ENCODE assay signal across 8 cellular contexts in the genomic region with DNA sequence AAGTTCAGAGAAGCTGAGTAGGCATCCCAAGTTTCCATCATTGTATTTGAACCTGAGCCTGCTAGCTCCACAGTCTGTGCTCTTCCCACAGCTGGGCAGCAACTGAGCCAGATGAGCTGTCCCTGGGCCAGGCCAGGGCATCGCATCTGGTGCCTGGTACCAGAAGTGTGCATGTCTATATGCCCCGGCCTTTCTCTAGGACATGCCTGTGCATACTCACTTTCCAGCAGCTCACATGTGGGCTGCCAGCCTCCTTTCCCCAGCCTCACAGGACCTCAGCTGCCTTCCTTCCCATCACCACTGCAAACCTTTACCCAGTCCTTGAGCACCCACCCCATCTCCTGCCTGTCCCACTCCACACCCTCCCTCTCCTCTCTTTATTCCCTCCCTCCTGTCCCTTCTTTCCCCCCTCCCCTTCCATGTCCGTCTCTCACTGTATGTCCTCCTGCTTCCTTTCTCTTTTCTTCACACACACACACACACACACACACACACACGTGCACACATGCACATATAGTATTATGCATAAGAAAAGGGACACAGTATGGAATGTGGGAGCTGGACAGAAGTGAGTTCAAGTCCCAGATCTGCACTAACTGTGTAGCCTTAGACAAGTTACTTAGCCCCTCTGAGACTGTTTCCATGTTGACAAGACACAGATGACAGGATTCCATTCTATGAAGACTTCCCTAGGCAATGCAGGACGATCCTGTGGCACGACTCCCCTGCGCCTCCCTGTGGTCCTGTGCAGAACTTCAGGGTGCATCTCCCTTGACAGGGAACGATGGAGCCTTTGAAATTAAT. TPM values are rescaled to one million over a fixed set of nuclear protein-coding genes. Genes with fewer than 3 reads are reported as not detected.
DNase-seq lines count a peak whose midpoint lies in the region; ATAC-seq and TF ChIP-seq lines count a peak whose summit lies in the region.

No MANE protein-coding gene starts in this region.

- intact Hi-C loops in heart left ventricle (cut with DNase I): loop anchor here in 3 of 10 donors (5.0 kb wide), 1 partner anchor 58 kb away; no protein-coding TSS in a partner anchor

- no peak overlapping the region for H3K4me3 ChIP-seq in heart left ventricle
- H3K4me3 ChIP-seq in retinal pigment epithelial cell (ENCODE audit: low read length): no peak overlapping the region

- no peaks in the 10 kb centered on the region for H3K9me3 ChIP-seq in heart left ventricle

- H3K36me3 Mint-ChIP-seq in activated naive CD4-positive, alpha-beta T cell treated with anti-CD3 and anti-CD28 coated beads, Interleukin-2, amount 10 ng/mL, durations not matched to agents 7 days and 5 days: no peaks in the 10 kb centered on the region

- in situ Hi-C loops in SK-MEL-5 (cut with HindIII; ENCODE audit: low pct_unique_long_range_greater_than_20kb, low sequenced_read_pairs): no loop called here

- ATAC-seq in GM21423 (IDR thresholded peaks at IDR 0.05; ENCODE audit: unreplicated experiment) (peak; percentile 72), heart left ventricle (peak; percentile 68 to 78 (median 76))

- TF ChIP-seq CTCF in heart left ventricle (IDR thresholded peaks at IDR 0.05) (peak; percentile 50 to 70 (median 61)), retinal pigment epithelial cell (conservative IDR thresholded peaks at IDR 0.05; ENCODE audit: low read depth, low read length) (peak; percentile 95)

- no peaks in the 10 kb centered on the region for H3K9me3 Mint-ChIP-seq in activated naive CD4-positive, alpha-beta T cell treated with anti-CD3 and anti-CD28 coated beads, Interleukin-2, amount 10 ng/mL, durations not matched to agents 7 days and 5 days

- H3K4me1 ChIP-seq in heart left ventricle: no peaks in the 10 kb centered on the region

- CTCF ChIA-PET in activated naive CD4-positive, alpha-beta T cell treated with anti-CD3 and anti-CD28 coated beads, Interleukin-2, amount 10 ng/mL, durations not matched to agents 7 days and 5 days (lab: Charles Lee): interaction anchor here (0.5 to 8.0 kb wide), 17 partner anchors 8 to 145 kb away, joined by 3 to 146 read pairs (median 4); no protein-coding TSS in a partner anchor

- H3K27me3 ChIP-seq in heart left ventricle: peaks cover 0 to 15% (median 0%) of the 10 kb centered on the region in 9 donors

- TF ChIP-seq POLR2A in heart left ventricle (IDR thresholded peaks at IDR 0.05): no peak

- H3K36me3 ChIP-seq in heart left ventricle: no peaks in the 10 kb centered on the region

- DNase-seq in EH (ENCODE audit: low read depth) (peak; percentile 47), HT1080 (ENCODE audit: low read depth) (peak; percentile 52), SK-MEL-5 (ENCODE audit: low read depth, low spot score) (peak; percentile 71), heart left ventricle (peak in 4 of 5 donors; percentile 38 to 75 (median 50)), retinal pigment epithelial cell (ENCODE audit: low read depth) (no peak), middle frontal gyrus (ENCODE audit: extremely low spot score, low spot score) (no peak)
- peak; percentile 84 for DNase-seq in activated naive CD4-positive, alpha-beta T cell treated with anti-CD3 and anti-CD28 coated beads, Interleukin-2, amount 10 ng/mL, durations not matched to agents 7 days and 5 days

- H3K27me3 Mint-ChIP-seq in activated naive CD4-positive, alpha-beta T cell treated with anti-CD3 and anti-CD28 coated beads, Interleukin-2, amount 10 ng/mL, durations not matched to agents 7 days and 5 days: peaks cover 20% of the 10 kb centered on the region

- no peak overlapping the region for H3K4me3 Mint-ChIP-seq in activated naive CD4-positive, alpha-beta T cell treated with anti-CD3 and anti-CD28 coated beads, Interleukin-2, amount 10 ng/mL, durations not matched to agents 7 days and 5 days

- no peak overlapping the region for H3K27ac ChIP-seq in heart left ventricle

- WGBS in heart left ventricle, 4 donors: 32 to 38% (median 33%) methylated on average over 8 of the region's 8 CpGs

- no peaks in the 10 kb centered on the region for H3K4me1 Mint-ChIP-seq in activated naive CD4-positive, alpha-beta T cell treated with anti-CD3 and anti-CD28 coated beads, Interleukin-2, amount 10 ng/mL, durations not matched to agents 7 days and 5 days

- no peak overlapping the region for H3K27ac Mint-ChIP-seq in activated naive CD4-positive, alpha-beta T cell treated with anti-CD3 and anti-CD28 coated beads, Interleukin-2, amount 10 ng/mL, durations not matched to agents 7 days and 5 days

RNA-seq across cellular contexts. Expression of gene CDHR1, which starts 10.9 kb away (rescaled TPM):
- not detected in 2 replicates for total RNA-seq in HT1080 (2014; rRNA removed; shearing (Covaris generic))
- not detected in 2 replicates for polyA plus RNA-seq in HT1080 (2015; cell fraction: cytosol; rRNA removed)
- not detected in 2 replicates for polyA plus RNA-seq in HT1080 (2015; cell fraction: nucleus; rRNA removed)
- total RNA-seq in SK-MEL-5 (2014; rRNA removed; shearing (Covaris generic)): not detected in 2 replicates
- polyA plus RNA-seq in SK-MEL-5 (2015; cell fraction: cytosol; rRNA removed): 0.44 TPM in 1 of 2 replicates, not detected in the other
- 0.09 TPM in 1 of 2 replicates, not detected in the other for polyA plus RNA-seq in SK-MEL-5 (2015; cell fraction: nucleus; rRNA removed)
- total RNA-seq in heart left ventricle: 1 to 10 TPM in 2 of 9 donors, under 1 TPM in 6, not detected in 1; 0.14 to 1.3 (median 0.43) TPM
- polyA plus RNA-seq in heart left ventricle: under 1 TPM; 0.07 to 0.11 TPM

RNA-seq across cellular contexts. Expression of gene LRIT2, which starts 20.1 kb away (rescaled TPM):
- total RNA-seq in HT1080 (2014; rRNA removed; shearing (Covaris generic)): not detected in 2 replicates
- polyA plus RNA-seq in HT1080 (2015; cell fraction: cytosol; rRNA removed): not detected in 2 replicates
- not detected in 2 replicates for polyA plus RNA-seq in HT1080 (2015; cell fraction: nucleus; rRNA removed)
- not detected in 2 replicates for total RNA-seq in SK-MEL-5 (2014; rRNA removed; shearing (Covaris generic))
- polyA plus RNA-seq in SK-MEL-5 (2015; cell fraction: cytosol; rRNA removed): not detected in 2 replicates
- polyA plus RNA-seq in SK-MEL-5 (2015; cell fraction: nucleus; rRNA removed): not detected in 2 replicates
- not detected for total RNA-seq in heart left ventricle
- polyA plus RNA-seq in heart left ventricle: not detected

RNA-seq across cellular contexts. Expression of gene GPR15LG, which starts 31.6 kb away (rescaled TPM):
- not detected in 2 replicates for total RNA-seq in HT1080 (2014; rRNA removed; shearing (Covaris generic))
- not detected in 2 replicates for polyA plus RNA-seq in HT1080 (2015; cell fraction: cytosol; rRNA removed)
- polyA plus RNA-seq in HT1080 (2015; cell fraction: nucleus; rRNA removed): not detected in 2 replicates
- total RNA-seq in SK-MEL-5 (2014; rRNA removed; shearing (Covaris generic)): not detected in 2 replicates
- not detected in 2 replicates for polyA plus RNA-seq in SK-MEL-5 (2015; cell fraction: cytosol; rRNA removed)
- not detected in 2 replicates for polyA plus RNA-seq in SK-MEL-5 (2015; cell fraction: nucleus; rRNA removed)
- total RNA-seq in heart left ventricle: not detected
- under 1 TPM in 1 of 2 donors, not detected in 1; 0.11 TPM for polyA plus RNA-seq in heart left ventricle

RNA-seq across cellular contexts. Expression of gene LRIT1, which starts 36.1 kb away (rescaled TPM):
- total RNA-seq in HT1080 (2014; rRNA removed; shearing (Covaris generic)): not detected in 2 replicates
- not detected in 2 replicates for polyA plus RNA-seq in HT1080 (2015; cell fraction: cytosol; rRNA removed)
- not detected in 2 replicates for polyA plus RNA-seq in HT1080 (2015; cell fraction: nucleus; rRNA removed)
- not detected in 2 replicates for total RNA-seq in SK-MEL-5 (2014; rRNA removed; shearing (Covaris generic))
- polyA plus RNA-seq in SK-MEL-5 (2015; cell fraction: cytosol; rRNA removed): not detected in 2 replicates
- not detected in 2 replicates for polyA plus RNA-seq in SK-MEL-5 (2015; cell fraction: nucleus; rRNA removed)
- not detected for total RNA-seq in heart left ventricle
- not detected for polyA plus RNA-seq in heart left ventricle

RNA-seq across cellular contexts. Expression of gene RGR, which starts 39.6 kb away (rescaled TPM):
- total RNA-seq in HT1080 (2014; rRNA removed; shearing (Covaris generic)): not detected in 2 replicates
- not detected in 2 replicates for polyA plus RNA-seq in HT1080 (2015; cell fraction: cytosol; rRNA removed)
- not detected in 2 replicates for polyA plus RNA-seq in HT1080 (2015; cell fraction: nucleus; rRNA removed)
- total RNA-seq in SK-MEL-5 (2014; rRNA removed; shearing (Covaris generic)): 3.8 and 4.5 TPM in 2 replicates
- 4.8 and 6.9 TPM in 2 replicates for polyA plus RNA-seq in SK-MEL-5 (2015; cell fraction: cytosol; rRNA removed)
- polyA plus RNA-seq in SK-MEL-5 (2015; cell fraction: nucleus; rRNA removed): 13.1 and 31.3 TPM in 2 replicates
- under 1 TPM in 3 of 9 donors, not detected in 6; 0.35 to 0.99 (median 0.38) TPM for total RNA-seq in heart left ventricle
- polyA plus RNA-seq in heart left ventricle: 1 to 10 TPM in 1 of 2 donors, under 1 TPM in 1; 0.04 to 2.0 TPM

Comparison
In these comparisons a context has a peak if more than half of its experiments do, and no peak if none do; other contexts are left out.
1. DNase-seq: peak in EH (single experiment), HT1080 (single experiment), SK-MEL-5 (single experiment), activated naive CD4-positive, alpha-beta T cell treated with anti-CD3 and anti-CD28 coated beads, Interleukin-2, amount 10 ng/mL, durations not matched to agents 7 days and 5 days (single experiment) and heart left ventricle (4 of 5); none in retinal pigment epithelial cell (single experiment) and middle frontal gyrus (single experiment).